14 cellular contexts compared by ENCODE assay signal in the genomic region with DNA sequence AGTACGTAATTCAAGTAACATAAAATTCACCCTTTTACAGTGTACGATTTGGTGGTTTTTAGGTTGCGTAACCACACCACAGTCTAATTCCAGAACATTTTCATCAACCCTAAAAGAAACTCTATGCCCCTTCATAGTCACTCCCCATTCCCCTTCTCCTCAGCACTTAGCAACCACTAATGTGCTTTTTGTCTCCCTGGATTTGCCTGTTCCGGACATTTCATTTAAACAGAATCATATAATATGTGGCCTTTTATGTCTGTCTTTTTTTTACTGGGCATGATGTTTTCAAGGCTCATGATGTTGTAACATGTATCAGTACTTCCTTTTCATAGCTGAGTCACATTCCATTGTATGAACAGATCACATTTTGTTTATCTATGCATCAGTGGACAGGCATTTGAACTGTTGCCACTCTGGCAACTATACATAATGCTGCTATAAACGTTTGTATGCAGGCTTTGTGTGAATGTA. TPM values are rescaled to one million over a fixed set of nuclear protein-coding genes. Genes with fewer than 3 reads are reported as not detected.
DNase-seq lines count a peak whose midpoint lies in the region; ATAC-seq and TF ChIP-seq lines count a peak whose summit lies in the region.
"Had no signal": no experiment of that assay in that cellular context is flagged by ENCODE, and none has a peak within 500 bp of the region (broad histone marks: within the 10 kb centered on the region; RNA-seq: fewer than 3 reads in every experiment).

No MANE protein-coding gene starts in this region.

- ATAC-seq in HG03175 (IDR thresholded peaks at IDR 0.05; ENCODE audit: unreplicated experiment) (no peak), sciatic nerve (no peak)
- ATAC-seq: GM23338 had no signal

- no peak overlapping the region for H3K4me3 ChIP-seq in cardiac fibroblast (replicated peaks in 1 of 2; ENCODE audit: low read depth in 2 of 2, low read length in 2 of 2)
- H3K4me3 ChIP-seq: GM23338 had no signal

- DNase-seq in ELR (ENCODE audit: low read depth) (peak; percentile 96), NCI-H526 (lab: John Stamatoyannopoulos, UW) (peak; percentile 28 to 35), cardiac fibroblast (ENCODE audit: low read depth in 2 of 2) (peak; percentile 88 to 90), non-pigmented ciliary epithelial cell (ENCODE audit: low read depth) (peak; percentile 83), KG1 (lab: John Stamatoyannopoulos, UW) (no peak), sciatic nerve (ENCODE audit: low spot score) (no peak), anterior cingulate cortex (lab: John Stamatoyannopoulos, UW) (no peak)
- DNase-seq: activated CD4-positive, alpha-beta memory T cell treated with anti-CD3 and anti-CD28 coated beads for 36 hours; aorta; DMS153; NCI-H1436; stimulated activated naive CD4-positive, alpha-beta T cell had no signal

- TF ChIP-seq CTCF in cardiac fibroblast (IDR thresholded peaks at IDR 0.05; ENCODE audit: low read depth, low read length): no peak

- intact Hi-C loops in sciatic nerve (cut with DNase I): no loop called here

RNA-seq across cellular contexts. Expression of a gene that starts 20.8 kb away (rescaled TPM):
- 18.3 TPM for total RNA-seq in sciatic nerve

Comparison
In these comparisons a context has a peak if more than half of its experiments do, and no peak if none do; other contexts are left out.
1. DNase-seq: peak in ELR (single experiment), NCI-H526 (2 of 2), cardiac fibroblast (2 of 2) and non-pigmented ciliary epithelial cell (single experiment); none in KG1 (single experiment), sciatic nerve (single experiment) and anterior cingulate cortex (0 of 58).